ENCODE assay signal across 1 cellular context in genomic region chr3:150299221-150299620, GRCh38.
TF ChIP-seq lines count a peak whose summit lies in the region.

No MANE protein-coding gene starts in this region.

TF ChIP-seq in HCT116, 20 proteins besides CTCF, POLR2A, EP300 and RAD21 (continued from another document):
- no peak for TF ChIP-seq ZBTB33 (IDR thresholded peaks at IDR 0.05; ENCODE audit: extremely low read depth, insufficient replicate concordance, low read length)
TF ChIP-seq in HCT116: peak in this region for 0.
